Comparison of ENCODE assay signal across 8 cellular contexts in genomic region chr19:13060964-13061927, GRCh38. TPM values are rescaled to one million over a fixed set of nuclear protein-coding genes. Genes with fewer than 3 reads are reported as not detected.
DNase-seq lines count a peak whose midpoint lies in the region; ATAC-seq, FAIRE-seq and TF ChIP-seq lines count a peak whose summit lies in the region.

No MANE protein-coding gene starts in this region.

- H3K27ac Mint-ChIP-seq in activated CD4-positive, alpha-beta T cell treated with anti-CD3 and anti-CD28 coated beads for 36 hours = no peak overlapping the region
- peak overlapping the region; percentile 41 for H3K27ac Mint-ChIP-seq in chondrocyte (ENCODE audit: unreplicated experiment)

- H3K9me3 ChIP-seq in kidney (ENCODE audit: control insufficient read depth in 1 of 2, low read length in 2 of 2) = no peaks in the 10 kb centered on the region

- peak overlapping the region in 1 of 2 donors; percentile 66 for H3K9ac ChIP-seq in kidney (ENCODE audit: low read length in 2 of 2)

- no peaks in the 10 kb centered on the region for H3K9me3 Mint-ChIP-seq in activated CD4-positive, alpha-beta T cell treated with anti-CD3 and anti-CD28 coated beads for 36 hours (ENCODE audit: low read depth)
- no peaks in the 10 kb centered on the region for H3K9me3 Mint-ChIP-seq in chondrocyte (ENCODE audit: low read depth)

- CTCF ChIA-PET in activated CD4-positive, alpha-beta T cell treated with anti-CD3 and anti-CD28 coated beads for 36 hours (lab: Charles Lee) = interaction anchor here (0.5 to 6.4 kb wide), 38 partner anchors 8 to 295 kb away, joined by 3 to 117 read pairs (median 4); partner anchors contain the start of gene GCDH

- intact Hi-C loops in activated CD4-positive, alpha-beta T cell treated with anti-CD3 and anti-CD28 coated beads for 36 hours (cut with DNase I, micrococcal nuclease) = loop anchor here (1.0 kb wide), 3 partner anchors 32 to 83 kb away; no protein-coding TSS in a partner anchor
- intact Hi-C loops in kidney (cut with DNase I) = loop anchor here (10.0 kb wide), 1 partner anchor 86 kb away; no protein-coding TSS in a partner anchor

- H3K27ac ChIP-seq in kidney (ENCODE audit: low read depth in 2 of 2, low read length in 2 of 2) = no peak overlapping the region

- TF ChIP-seq CTCF in HFF-Myc (IDR thresholded peaks at IDR 0.05; ENCODE audit: low read depth, low read length, missing control alignments) (peak; percentile 97), chondrocyte (IDR thresholded peaks at IDR 0.05) (peak; percentile 99), kidney (IDR thresholded peaks at IDR 0.05; ENCODE audit: borderline replicate concordance, extremely low read depth, insufficient read depth) (peak; percentile 96)

- DNase-seq in COR-L47 (lab: John Stamatoyannopoulos, UW) (peak; percentile 71), HFF-Myc (ENCODE audit: extremely low read depth, low read depth) (no peak), NCI-H345 (lab: John Stamatoyannopoulos, UW) (peak; percentile 54), chondrocyte (ENCODE audit: low spot score) (no peak), kidney (peak; percentile 90), cortex of kidney (lab: John Stamatoyannopoulos, UW) (no peak)
- peak; percentile 89 for DNase-seq in activated CD4-positive, alpha-beta T cell treated with anti-CD3 and anti-CD28 coated beads for 36 hours
- DNase-seq in stimulated activated CD4-positive, alpha-beta T cell treated with anti-CD3 and anti-CD28 coated beads, Interleukin-12 subunit alpha, Interleukin-12 subunit beta, amount 100 ng/mL, for 48 hours (ENCODE audit: low read depth in 2 of 3, low spot score in 1 of 3) = peak; percentile 52 to 81 (median 77)

- peak; percentile 99 for ATAC-seq in activated CD4-positive, alpha-beta T cell treated with anti-CD3 and anti-CD28 coated beads for 36 hours

- POLR2A ChIA-PET in activated CD4-positive, alpha-beta T cell treated with anti-CD3 and anti-CD28 coated beads for 36 hours (lab: Charles Lee) = no interaction called here

- peaks cover 6% of the 10 kb centered on the region for H3K4me1 Mint-ChIP-seq in activated CD4-positive, alpha-beta T cell treated with anti-CD3 and anti-CD28 coated beads for 36 hours
- H3K4me1 Mint-ChIP-seq in chondrocyte (ENCODE audit: low read depth) = peaks cover 71% of the 10 kb centered on the region

- peaks cover 16% of the 10 kb centered on the region for H3K27me3 Mint-ChIP-seq in activated CD4-positive, alpha-beta T cell treated with anti-CD3 and anti-CD28 coated beads for 36 hours
- H3K27me3 Mint-ChIP-seq in chondrocyte (ENCODE audit: low read depth) = peaks cover 1% of the 10 kb centered on the region

- no peaks in the 10 kb centered on the region for H3K36me3 Mint-ChIP-seq in activated CD4-positive, alpha-beta T cell treated with anti-CD3 and anti-CD28 coated beads for 36 hours (ENCODE audit: low read depth)
- peaks cover 1% of the 10 kb centered on the region for H3K36me3 Mint-ChIP-seq in chondrocyte (ENCODE audit: low read depth)

- peaks cover 5 to 22% of the 10 kb centered on the region in 2 donors for H3K4me1 ChIP-seq in kidney (ENCODE audit: control insufficient read depth in 1 of 2, insufficient read depth in 1 of 2, low read depth in 1 of 2, low read length in 2 of 2)

- peak overlapping the region; percentile 67 for H3K4me3 Mint-ChIP-seq in activated CD4-positive, alpha-beta T cell treated with anti-CD3 and anti-CD28 coated beads for 36 hours
- peak overlapping the region; percentile 64 for H3K4me3 Mint-ChIP-seq in chondrocyte (ENCODE audit: unreplicated experiment)

- FAIRE-seq in kidney (lab: Jason Lieb, UNC) = no peak

- peak overlapping the region; percentile 14; the same call in 1 of the 2 replicates for H3K4me3 ChIP-seq in HFF-Myc (replicated peaks; ENCODE audit: low read depth, low read length)
- peak overlapping the region; percentile 41 to 67 for H3K4me3 ChIP-seq in kidney (ENCODE audit: low read length in 2 of 2)

- no peaks in the 10 kb centered on the region for H3K36me3 ChIP-seq in kidney (ENCODE audit: control insufficient read depth in 1 of 2, insufficient read depth in 2 of 2, low read length in 2 of 2)

RNA-seq across cellular contexts. Expression of gene LYL1, which starts 41.4 kb away (rescaled TPM):
- total RNA-seq in activated CD4-positive, alpha-beta T cell treated with anti-CD3 and anti-CD28 coated beads for 36 hours = 1 to 10 TPM; 2.0 to 2.5 TPM
- total RNA-seq in chondrocyte = 0.38 to 0.47 TPM in 2 of 3 replicates, not detected in the other
- 13.8 TPM for total RNA-seq in kidney
- polyA plus RNA-seq in kidney (ENCODE audit: insufficient read depth, low read depth, low replicate concordance) = 8.5 TPM

RNA-seq across cellular contexts. Expression of gene TRMT1, which starts 55.3 kb away (rescaled TPM):
- 10 to 100 TPM; 73.0 to 96.1 TPM for total RNA-seq in activated CD4-positive, alpha-beta T cell treated with anti-CD3 and anti-CD28 coated beads for 36 hours
- total RNA-seq in chondrocyte (25.4 to 35.8 TPM (median 28.9 TPM) in 3 replicates), kidney (40.0 TPM)
- polyA plus RNA-seq in kidney (ENCODE audit: insufficient read depth, low read depth, low replicate concordance) = 22.7 TPM

RNA-seq across cellular contexts. Expression of gene NACC1, which starts 56.8 kb away (rescaled TPM):
- 10 to 100 TPM; 77.5 to 84.5 TPM for total RNA-seq in activated CD4-positive, alpha-beta T cell treated with anti-CD3 and anti-CD28 coated beads for 36 hours
- total RNA-seq in chondrocyte (45.2 to 49.5 TPM (median 47.3 TPM) in 3 replicates), kidney (46.1 TPM)
- polyA plus RNA-seq in kidney (ENCODE audit: insufficient read depth, low read depth, low replicate concordance) = 16.7 TPM

Comparison
In these comparisons a context has a peak if more than half of its experiments do, and no peak if none do; other contexts are left out.
1. DNase-seq: peak in COR-L47 (single experiment), NCI-H345 (single experiment), activated CD4-positive, alpha-beta T cell treated with anti-CD3 and anti-CD28 coated beads for 36 hours (single experiment), kidney (single experiment) and stimulated activated CD4-positive, alpha-beta T cell treated with anti-CD3 and anti-CD28 coated beads, Interleukin-12 subunit alpha, Interleukin-12 subunit beta, amount 100 ng/mL, for 48 hours (3 of 3); none in HFF-Myc (single experiment), chondrocyte (single experiment) and cortex of kidney (single experiment).
2. Peak in every context shown above with its lines, with median percentiles within 50 percentile points of each other: CTCF ChIP-seq.